ENCODE assay signal across 25 cellular contexts in genomic region chr17:50599606-50600005, GRCh38. TPM values are rescaled to one million over a fixed set of nuclear protein-coding genes. Genes with fewer than 3 reads are reported as not detected.
"Had no signal": no experiment of that assay in that cellular context is flagged by ENCODE, and none has a peak within 500 bp of the region (broad histone marks: within the 10 kb centered on the region; RNA-seq: fewer than 3 reads in every experiment).

No MANE protein-coding gene starts in this region.

- H3K9me3 ChIP-seq: stomach, suprapubic skin, testis, thoracic aorta, thyroid gland, tibial artery, tibial nerve, transverse colon, upper lobe of left lung, upper lobe of right lung, uterus, vagina had no signal

- H3K36me3 ChIP-seq: stomach, suprapubic skin, thoracic aorta, thyroid gland, tibial artery, tibial nerve, transverse colon, upper lobe of left lung, upper lobe of right lung, uterus, vagina had no signal

- H3K27me3 ChIP-seq: testis, thyroid gland, tibial nerve, transverse colon, upper lobe of left lung, upper lobe of right lung, uterus, vagina had no signal

- H3K4me3 ChIP-seq: stomach, suprapubic skin, testis, thoracic aorta, thyroid gland, tibial artery, tibial nerve, transverse colon, upper lobe of left lung, upper lobe of right lung, uterus, vagina had no signal

- ATAC-seq: stimulated activated effector memory CD8-positive, alpha-beta T cell treated with anti-CD3 and anti-CD28 coated beads, Interleukin-12 subunit alpha, Interleukin-12 subunit beta, amount 100 ng/mL, for 72 hours; stimulated activated memory B cell treated with anti-CD40 and anti-IgM and Interleukin-4, amounts not matched to agents 10 μg/mL and 1 μg/mL and 100 μg/mL, for 72 hours; stimulated activated naive B cell treated with anti-CD40 and anti-IgM and Interleukin-4, amounts not matched to agents 10 μg/mL and 1 μg/mL and 100 μg/mL, for 72 hours; stimulated activated naive CD8-positive, alpha-beta T cell treated with anti-CD3 and anti-CD28 coated beads, Interleukin-15, amount 100 ng/mL, for 72 hours; stimulated activated naive CD8-positive, alpha-beta T cell treated with anti-CD3 and anti-CD28 coated beads, Interleukin-15, Interleukin-2, amounts not matched to agents 100 U/mL and 50 U/mL, for 24 hours; upper lobe of right lung had no signal

- H3K27ac ChIP-seq: stomach, suprapubic skin, testis, thoracic aorta, thyroid gland, tibial artery, tibial nerve, transverse colon, upper lobe of left lung, upper lobe of right lung, uterus, vagina had no signal

- DNase-seq: stimulated activated CD4-positive, alpha-beta T cell treated with anti-CD3 and anti-CD28 coated beads, Interleukin-2, amount 100 ng/mL, for 48 hours; stimulated activated CD4-positive, alpha-beta T cell treated with anti-CD3 and anti-CD28 coated beads, Interleukin-4, amount 100 ng/mL, for 1 hour; stimulated activated CD4-positive, alpha-beta T cell treated with anti-CD3 and anti-CD28 coated beads, Interleukin-4, amount 100 ng/mL, for 24 hours; stimulated activated CD4-positive, alpha-beta T cell treated with anti-CD3 and anti-CD28 coated beads, Interleukin-4, amount 100 ng/mL, for 4 hours; stimulated activated CD8-positive, alpha-beta memory T cell treated with anti-CD3 and anti-CD28 coated beads, Interleukin-4, amount 100 ng/mL, for 48 hours; stimulated activated naive B cell treated with anti-CD40 and anti-IgM and Interleukin-4, amounts not matched to agents 10 μg/mL and 1 μg/mL and 100 μg/mL, for 72 hours; stimulated activated naive CD4-positive, alpha-beta T cell; stimulated activated naive CD4-positive, alpha-beta T cell treated with Interleukin-2 at 50 U/mL for 16 hours; stimulated activated naive CD8-positive, alpha-beta T cell treated with anti-CD3 and anti-CD28 coated beads, Interleukin-15, amount 100 ng/mL, for 72 hours; stimulated activated naive CD8-positive, alpha-beta T cell treated with anti-CD3 and anti-CD28 coated beads, Interleukin-15, Interleukin-2, amounts not matched to agents 100 U/mL and 50 U/mL, for 24 hours; stomach; substantia nigra; testis; thyroid gland; tibial artery; transverse colon; upper lobe of left lung; upper lobe of right lung; uterus had no signal

RNA-seq across cellular contexts. Expression of gene CACNA1G, which starts 39.1 kb away (rescaled TPM):
- total RNA-seq: upper lobe of right lung had no signal
